ENCODE assay signal across 13 cellular contexts in genomic region chr6:53321701-53322100, GRCh38. TPM values are rescaled to one million over a fixed set of nuclear protein-coding genes. Genes with fewer than 3 reads are reported as not detected.
A peak's percentile ranks its signal among the peaks of the same experiment; 100 is the strongest.
DNase-seq lines count a peak whose midpoint lies in the region; ATAC-seq and TF ChIP-seq lines count a peak whose summit lies in the region.
"Had no signal": no experiment of that assay in that cellular context is flagged by ENCODE, and none has a peak within 500 bp of the region (broad histone marks: within the 10 kb centered on the region; RNA-seq: fewer than 3 reads in every experiment).

No MANE protein-coding gene starts in this region.

- no peaks in the 10 kb centered on the region for H3K9me3 ChIP-seq in testis
- H3K9me3 ChIP-seq: body of pancreas, right atrium auricular region had no signal

- DNase-seq in NCI-H146 (lab: John Stamatoyannopoulos, UW) (peak; percentile 28), mesothelial cell of epicardium (ENCODE audit: low spot score in 2 of 2, unreplicated experiment in 2 of 2) (no peak), testis (no peak), ecto neural progenitor cell (ENCODE audit: low spot score) (no peak), Kasumi-1 (lab: John Stamatoyannopoulos, UW) (no peak)
- DNase-seq in central memory CD8-positive, alpha-beta T cell (ENCODE audit: low spot score in 2 of 2): no peak
- DNase-seq in stimulated activated naive CD4-positive, alpha-beta T cell treated with Interleukin-2 at 50 U/mL for 16 hours (lab: John Stamatoyannopoulos, UW): no peak
- no peak for DNase-seq in activated T-cell treated with anti-CD3 and anti-CD28 coated beads, Interleukin-2, amount 50 U/mL, for 4 hours
- DNase-seq: activated CD4-positive, alpha-beta T cell treated with anti-CD3 and anti-CD28 coated beads for 36 hours; body of pancreas; mesendoderm; NCI-H187 treated with DMSO at 0.1 percent for 48 hours had no signal

- TF ChIP-seq POLR2A in testis (IDR thresholded peaks at IDR 0.05): no peak

- peaks cover 28% of the 10 kb centered on the region for H3K36me3 Mint-ChIP-seq in central memory CD8-positive, alpha-beta T cell (ENCODE audit: insufficient read depth)
- peaks cover 2% of the 10 kb centered on the region for H3K36me3 Mint-ChIP-seq in mesothelial cell of epicardium
- H3K36me3 Mint-ChIP-seq in activated T-cell treated with anti-CD3 and anti-CD28 coated beads, Interleukin-2, amount 50 U/mL, for 4 hours (ENCODE audit: insufficient read depth): peaks cover 15% of the 10 kb centered on the region

- ATAC-seq in central memory CD8-positive, alpha-beta T cell (replicated peaks; ENCODE audit: extremely low read depth, poor library complexity, severe bottlenecking): no peak
- ATAC-seq in activated T-cell treated with anti-CD3 and anti-CD28 coated beads, Interleukin-2, amount 50 U/mL, for 4 hours: no peak
- ATAC-seq: activated CD4-positive, alpha-beta T cell treated with anti-CD3 and anti-CD28 coated beads for 36 hours; body of pancreas had no signal

- H3K27me3 ChIP-seq in testis: no peaks in the 10 kb centered on the region
- H3K27me3 ChIP-seq: body of pancreas, right atrium auricular region had no signal

- no peak for TF ChIP-seq CTCF in mesothelial cell of epicardium (IDR thresholded peaks at IDR 0.05; ENCODE audit: unreplicated experiment)
- TF ChIP-seq CTCF in testis (IDR thresholded peaks at IDR 0.05): no peak

- H3K4me3 Mint-ChIP-seq in central memory CD8-positive, alpha-beta T cell: no peak overlapping the region
- H3K4me3 Mint-ChIP-seq in mesothelial cell of epicardium: no peak overlapping the region
- no peak overlapping the region for H3K4me3 Mint-ChIP-seq in activated T-cell treated with anti-CD3 and anti-CD28 coated beads, Interleukin-2, amount 50 U/mL, for 4 hours
- H3K4me3 Mint-ChIP-seq: activated CD4-positive, alpha-beta T cell treated with anti-CD3 and anti-CD28 coated beads for 36 hours had no signal

- 64 to 78% methylated on average over 2 of the region's 2 CpGs for WGBS in testis, 2 donors

- peaks cover 64% of the 10 kb centered on the region for H3K4me1 Mint-ChIP-seq in central memory CD8-positive, alpha-beta T cell
- peaks cover 34% of the 10 kb centered on the region for H3K4me1 Mint-ChIP-seq in mesothelial cell of epicardium
- peaks cover 64% of the 10 kb centered on the region for H3K4me1 Mint-ChIP-seq in activated T-cell treated with anti-CD3 and anti-CD28 coated beads, Interleukin-2, amount 50 U/mL, for 4 hours (ENCODE audit: low read depth)

- H3K4me1 ChIP-seq in testis: peaks cover 17% of the 10 kb centered on the region

- H3K4me3 ChIP-seq in testis: no peak overlapping the region
- H3K4me3 ChIP-seq: body of pancreas, right atrium auricular region had no signal

- no peaks in the 10 kb centered on the region for H3K9me3 Mint-ChIP-seq in central memory CD8-positive, alpha-beta T cell
- H3K9me3 Mint-ChIP-seq in mesothelial cell of epicardium: no peaks in the 10 kb centered on the region
- no peaks in the 10 kb centered on the region for H3K9me3 Mint-ChIP-seq in activated T-cell treated with anti-CD3 and anti-CD28 coated beads, Interleukin-2, amount 50 U/mL, for 4 hours

- no peaks in the 10 kb centered on the region for H3K36me3 ChIP-seq in testis (ENCODE audit: low read depth, missing control alignments)
- H3K36me3 ChIP-seq: right atrium auricular region had no signal

- intact Hi-C loops in testis (cut with DNase I; ENCODE audit: low total_unique reads): no loop called here

- peak overlapping the region; percentile 52 for H3K27ac Mint-ChIP-seq in central memory CD8-positive, alpha-beta T cell (ENCODE audit: low read depth)
- H3K27ac Mint-ChIP-seq in mesothelial cell of epicardium: peak overlapping the region; percentile 62

- H3K27ac ChIP-seq in testis: peak overlapping the region; percentile 42 to 65
- H3K27ac ChIP-seq: body of pancreas, right atrium auricular region had no signal

- no peaks in the 10 kb centered on the region for H3K27me3 Mint-ChIP-seq in central memory CD8-positive, alpha-beta T cell
- no peaks in the 10 kb centered on the region for H3K27me3 Mint-ChIP-seq in mesothelial cell of epicardium (ENCODE audit: low read depth)
- no peaks in the 10 kb centered on the region for H3K27me3 Mint-ChIP-seq in activated T-cell treated with anti-CD3 and anti-CD28 coated beads, Interleukin-2, amount 50 U/mL, for 4 hours (ENCODE audit: low read depth)
- H3K27me3 Mint-ChIP-seq: activated CD4-positive, alpha-beta T cell treated with anti-CD3 and anti-CD28 coated beads for 36 hours had no signal

RNA-seq across cellular contexts. Expression of gene ELOVL5, which starts 27.0 kb away (rescaled TPM):
- total RNA-seq in mesothelial cell of epicardium: 109 to 113 TPM (median 110 TPM) in 3 replicates
- total RNA-seq in testis: 100 to 1,000 TPM; 206 to 214 TPM
- polyA plus RNA-seq in testis (ENCODE audit: insufficient read depth, low read depth, low replicate concordance): 190 TPM
- 100 to 1,000 TPM in 2 of 3 donors, 10 to 100 TPM in 1; 89.4 to 115 (median 104) TPM for total RNA-seq in activated T-cell treated with anti-CD3 and anti-CD28 coated beads, Interleukin-2, amount 50 U/mL, for 4 hours
